In genomic region chr22:27905638-27906037, GRCh38 we compare ENCODE assay signal across 1 cellular context.
TF ChIP-seq lines count a peak whose summit lies in the region.

No MANE protein-coding gene starts in this region.

TF ChIP-seq in IMR-90, 13 proteins besides CTCF, POLR2A, EP300 and RAD21 (continued from another document):
- TF ChIP-seq ELK1 (IDR thresholded peaks at IDR 0.05; ENCODE audit: borderline replicate concordance, low read depth, low read length) (no peak), FOS (IDR thresholded peaks at IDR 0.05; ENCODE audit: low read depth, low read length) (no peak)
